ENCODE assay signal across 24 cellular contexts in the genomic region with DNA sequence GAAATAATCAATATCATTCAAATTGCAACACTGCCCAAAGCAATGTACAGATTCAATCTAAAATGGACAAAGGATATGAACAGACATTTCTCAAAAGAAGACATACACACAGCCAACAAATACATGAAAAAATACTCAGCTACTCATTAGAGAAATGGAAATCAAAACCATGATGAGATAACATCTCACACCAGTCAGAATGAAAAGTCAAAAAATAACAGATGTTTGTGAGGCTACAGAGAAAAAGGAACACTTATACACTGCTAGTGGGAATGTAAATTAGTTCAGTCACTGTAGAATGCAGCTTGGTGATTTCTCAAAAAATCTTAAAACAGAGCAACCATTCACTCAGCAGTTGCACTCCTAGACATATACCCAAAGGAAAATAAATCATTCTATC.
DNase-seq lines count a peak whose midpoint lies in the region; ATAC-seq, FAIRE-seq and TF ChIP-seq lines count a peak whose summit lies in the region.
"Had no signal": no experiment of that assay in that cellular context is flagged by ENCODE, and none has a peak within 500 bp of the region (broad histone marks: within the 10 kb centered on the region; RNA-seq: fewer than 3 reads in every experiment).

No MANE protein-coding gene starts in this region.

- H3K4me3 Mint-ChIP-seq in astrocyte (ENCODE audit: unreplicated experiment) = no peak overlapping the region
- H3K4me3 Mint-ChIP-seq: CD4-positive, CD25-positive, alpha-beta regulatory T cell had no signal

- H3K18ac ChIP-seq in trophoblast cell (ENCODE audit: low read length) = no peak overlapping the region

- H3K9ac ChIP-seq in astrocyte (ENCODE audit: low read length) (no peak overlapping the region), trophoblast cell (ENCODE audit: low read length) (no peak overlapping the region)
- H3K9ac ChIP-seq: BLaER1 had no signal

- no peaks in the 10 kb centered on the region for H3K4me1 Mint-ChIP-seq in astrocyte (ENCODE audit: low read depth, unreplicated experiment)
- H3K4me1 Mint-ChIP-seq: CD4-positive, CD25-positive, alpha-beta regulatory T cell had no signal

- H4K20me1 ChIP-seq in astrocyte (ENCODE audit: insufficient read depth, low read length) = no peaks in the 10 kb centered on the region
- H4K20me1 ChIP-seq: BLaER1 had no signal

- peak; percentile 64 for ATAC-seq in GM18870 (IDR thresholded peaks at IDR 0.05; ENCODE audit: unreplicated experiment)
- peak; percentile 80 for ATAC-seq in HG02870 (IDR thresholded peaks at IDR 0.05; ENCODE audit: unreplicated experiment)
- peak; percentile 48 for ATAC-seq in HG03378 (IDR thresholded peaks at IDR 0.05; ENCODE audit: unreplicated experiment)
- ATAC-seq in HG03135 (IDR thresholded peaks at IDR 0.05; ENCODE audit: unreplicated experiment) = no peak
- no peak for ATAC-seq in GM21528 (IDR thresholded peaks at IDR 0.05; ENCODE audit: low FRiP score, unreplicated experiment)

- no peak overlapping the region for H3K27ac Mint-ChIP-seq in astrocyte (ENCODE audit: unreplicated experiment)
- H3K27ac Mint-ChIP-seq: CD4-positive, CD25-positive, alpha-beta regulatory T cell had no signal

- H3K36me3 ChIP-seq in astrocyte (ENCODE audit: insufficient read depth, low read length) (no peaks in the 10 kb centered on the region), trophoblast cell (ENCODE audit: control insufficient read depth in 1 of 2, insufficient read depth in 2 of 2, low read length in 2 of 2) (no peaks in the 10 kb centered on the region)
- H3K36me3 ChIP-seq: BLaER1, MG63 had no signal

- no peak overlapping the region for H2BK120ac ChIP-seq in trophoblast cell (ENCODE audit: insufficient read depth, low read length, poor library complexity)

- H2BK5ac ChIP-seq in trophoblast cell (ENCODE audit: low read depth, low read length, poor library complexity) = no peak overlapping the region

- H3K27me3 Mint-ChIP-seq in astrocyte (ENCODE audit: low read depth, unreplicated experiment) = no peaks in the 10 kb centered on the region

- no peak overlapping the region for H3K4ac ChIP-seq in trophoblast cell (ENCODE audit: low read depth, low read length)

- peak; percentile 62 for FAIRE-seq in astrocyte (lab: Jason Lieb, UNC)
- FAIRE-seq: GM18507, H1 had no signal

- H4K91ac ChIP-seq in trophoblast cell (ENCODE audit: low read depth, low read length) = no peak overlapping the region

- no peak overlapping the region for H4K12ac ChIP-seq in trophoblast cell (ENCODE audit: low read depth, low read length)

- no peak overlapping the region for H2BK12ac ChIP-seq in trophoblast cell (ENCODE audit: low read length)

- H3K27ac ChIP-seq in astrocyte (ENCODE audit: low read depth, low read length) (no peak overlapping the region), trophoblast cell (ENCODE audit: low read depth, low read length) (no peak overlapping the region)
- H3K27ac ChIP-seq: BLaER1 had no signal

- H3K23ac ChIP-seq in trophoblast cell (ENCODE audit: low read length) = no peak overlapping the region

- H2AFZ ChIP-seq in astrocyte (ENCODE audit: low read depth, low read length) (no peak overlapping the region), trophoblast cell (ENCODE audit: insufficient read depth, low read length, poor library complexity) (no peak overlapping the region)

- no peak overlapping the region for H3K14ac ChIP-seq in trophoblast cell (ENCODE audit: low read length)

- H3K79me2 ChIP-seq in astrocyte (ENCODE audit: insufficient read depth, low read length) = no peaks in the 10 kb centered on the region
- H3K79me2 ChIP-seq in trophoblast cell (ENCODE audit: control insufficient read depth, insufficient read depth, low read length, poor library complexity) = no peaks in the 10 kb centered on the region

- H3K9me3 ChIP-seq in astrocyte (ENCODE audit: insufficient read depth, low read depth, low read length) = no peaks in the 10 kb centered on the region
- H3K9me3 ChIP-seq in trophoblast cell (ENCODE audit: insufficient read depth, low read depth, low read length) = no peaks in the 10 kb centered on the region
- H3K9me3 ChIP-seq: BLaER1, MG63 had no signal

- DNase-seq in astrocyte (ENCODE audit: low read depth) (no peak), trophoblast cell (no peak)
- DNase-seq: CD4-positive, CD25-positive, alpha-beta regulatory T cell; DMS153; HCEC 1CT; IMR-90; KG1; MG63; NCI-H1105 treated with DMSO at 0.1 percent for 48 hours; NCI-H146; NCI-H2029; NCI-H446; NCI-H524 treated with DMSO at 0.1 percent for 48 hours; NCI-H82; RPMI8226; SHP77 had no signal

- H3K4me2 ChIP-seq in astrocyte (ENCODE audit: low read length) (no peak overlapping the region), trophoblast cell (ENCODE audit: low read length) (no peak overlapping the region)
- H3K4me2 ChIP-seq: BLaER1 had no signal

- H3K4me1 ChIP-seq in astrocyte (ENCODE audit: insufficient read depth, low read length) (no peaks in the 10 kb centered on the region), trophoblast cell (ENCODE audit: control insufficient read depth in 1 of 2, insufficient read depth in 2 of 2, low read length in 2 of 2) (no peaks in the 10 kb centered on the region)
- H3K4me1 ChIP-seq: BLaER1 had no signal

- H3K36me3 Mint-ChIP-seq in astrocyte (ENCODE audit: low read depth, unreplicated experiment) = no peaks in the 10 kb centered on the region
- H3K36me3 Mint-ChIP-seq: CD4-positive, CD25-positive, alpha-beta regulatory T cell had no signal

- TF ChIP-seq CTCF in astrocyte (IDR thresholded peaks at IDR 0.05; ENCODE audit: insufficient read depth, low read depth, low read length) = no peak

- no peaks in the 10 kb centered on the region for H3K79me1 ChIP-seq in trophoblast cell (ENCODE audit: low read length)

- H2AK5ac ChIP-seq in trophoblast cell (ENCODE audit: low read length) = no peak overlapping the region

- no peaks in the 10 kb centered on the region for H3K9me3 Mint-ChIP-seq in astrocyte (ENCODE audit: unreplicated experiment)

- H3K27me3 ChIP-seq in astrocyte (ENCODE audit: insufficient read depth, low read length) (no peaks in the 10 kb centered on the region), trophoblast cell (ENCODE audit: insufficient read depth, low read length) (no peaks in the 10 kb centered on the region)
- H3K27me3 ChIP-seq: BLaER1, MG63 had no signal

- H3K4me3 ChIP-seq in astrocyte (ENCODE audit: insufficient read depth, low read depth, low read length) (no peak overlapping the region), trophoblast cell (ENCODE audit: low read depth, low read length) (no peak overlapping the region)
- H3K4me3 ChIP-seq: BLaER1, MG63 had no signal

- no peak overlapping the region for H4K8ac ChIP-seq in trophoblast cell (ENCODE audit: low read depth, low read length)

Comparison
In these comparisons a context has a peak if more than half of its experiments do, and no peak if none do; other contexts are left out.
1. ATAC-seq: peak in GM18870 (single experiment), HG02870 (single experiment) and HG03378 (single experiment); none in HG03135 (single experiment) and GM21528 (single experiment).